ENCODE assay signal across 8 cellular contexts in genomic region chr2:200963129-200963917, GRCh38. TPM values are rescaled to one million over a fixed set of nuclear protein-coding genes. Genes with fewer than 3 reads are reported as not detected.
DNase-seq lines count a peak whose midpoint lies in the region; ATAC-seq and TF ChIP-seq lines count a peak whose summit lies in the region.

ORC2 (minus strand) TSS chr2:200963660; CDS start chr2:200958123, 5,537 bp downstream.

- TF ChIP-seq CTCF in GM13976 (IDR thresholded peaks at IDR 0.05; ENCODE audit: borderline replicate concordance, control extremely low read depth, extremely low read depth, insufficient read depth, missing control alignments): peak; percentile 78
- TF ChIP-seq CTCF in heart right ventricle (IDR thresholded peaks at IDR 0.05): peak; percentile 0 to 69 (median 54)
- peak; percentile 38 to 97 (median 88) for TF ChIP-seq CTCF in upper lobe of left lung (IDR thresholded peaks at IDR 0.05)

- H3K36me3 ChIP-seq in heart right ventricle: peaks cover 0 to 17% (median 0%) of the 10 kb centered on the region in 9 donors
- H3K36me3 ChIP-seq in upper lobe of left lung: no peaks in the 10 kb centered on the region

- H3K4me3 ChIP-seq in heart right ventricle (peak within 1 kb of the TSS; percentile 62 to 96 (median 89)), upper lobe of left lung (peak within 1 kb of the TSS; percentile 77 to 95 (median 87))

- peak; percentile 90 for ATAC-seq in HG02870 (IDR thresholded peaks at IDR 0.05; ENCODE audit: unreplicated experiment)
- ATAC-seq in heart right ventricle: peak; percentile 99 to 100 (median 99)
- ATAC-seq in upper lobe of left lung (ENCODE audit: low FRiP score in 2 of 2): peak; percentile 99 to 100

- H3K9me3 ChIP-seq in heart right ventricle: no peaks in the 10 kb centered on the region
- H3K9me3 ChIP-seq in upper lobe of left lung: no peaks in the 10 kb centered on the region

- in situ Hi-C loops in GM13976 (cut with MboI; ENCODE audit: low sequenced_read_pairs, unreplicated experiment): no loop called here

- peak in 1 of 4 donors; percentile 20 for TF ChIP-seq EP300 in upper lobe of left lung (IDR thresholded peaks at IDR 0.05)

- no peaks in the 10 kb centered on the region for H3K27me3 ChIP-seq in heart right ventricle
- H3K27me3 ChIP-seq in upper lobe of left lung: no peaks in the 10 kb centered on the region

- peaks cover 0 to 53% (median 41%) of the 10 kb centered on the region in 9 donors for H3K4me1 ChIP-seq in heart right ventricle
- peaks cover 16 to 44% (median 29%) of the 10 kb centered on the region in 4 donors for H3K4me1 ChIP-seq in upper lobe of left lung

- DNase-seq in GM13976 (ENCODE audit: low spot score) (peak; percentile 96), NCI-H146 (lab: John Stamatoyannopoulos, UW) (peak; percentile 92), T-helper 1 cell (peak; percentile 84 to 94 (median 89)), amniotic epithelial cell (ENCODE audit: low read depth) (peak; percentile 93), heart right ventricle (peak; percentile 95), posterior cingulate gyrus (peak; percentile 88 to 99 (median 92)), upper lobe of left lung (peak; percentile 92 to 98)

- H3K27ac ChIP-seq in heart right ventricle: peak within 1 kb of the TSS; percentile 80 to 93 (median 91)
- peak within 1 kb of the TSS; percentile 90 to 94 (median 92) for H3K27ac ChIP-seq in upper lobe of left lung

- TF ChIP-seq POLR2A in upper lobe of left lung (IDR thresholded peaks at IDR 0.05): peak in 3 of 4 donors; percentile 36 to 61 (median 47)

- intact Hi-C loops in heart right ventricle (cut with DNase I) (loop anchor here in 6 of 10 donors (1.0 to 10.0 kb wide), 7 partner anchors 104 to 214 kb away; partner anchors contain the start of gene HYCC2 (in 3 of the 6)), posterior cingulate gyrus (cut with DNase I) (loop anchor here (5.0 kb wide), 1 partner anchor 104 kb away; no protein-coding TSS in a partner anchor)

- WGBS in heart right ventricle, 2 donors: 0% methylated on average over 57 to 61 of the region's 61 CpGs
- 0% methylated on average over 22 to 54 of the region's 61 CpGs for WGBS in upper lobe of left lung, 2 donors

RNA-seq across cellular contexts. Expression of gene ORC2, which starts in this region (rescaled TPM):
- 10 to 100 TPM; 18.6 to 38.8 (median 27.5) TPM for total RNA-seq in heart right ventricle
- polyA plus RNA-seq in heart right ventricle: 10 to 100 TPM in 1 of 2 donors, 1 to 10 TPM in 1; 5.5 to 10.9 TPM
- total RNA-seq in upper lobe of left lung: 10 to 100 TPM; 14.1 to 31.4 (median 23.8) TPM

Comparison
In these comparisons a context has a peak if more than half of its experiments do, and no peak if none do; other contexts are left out.
1. Peak in every context shown above with its lines: DNase-seq, ATAC-seq, H3K4me3 ChIP-seq and H3K27ac ChIP-seq.